2 cellular contexts compared by ENCODE assay signal in genomic region chr15:58444658-58445332, GRCh38.
TF ChIP-seq lines count a peak whose summit lies in the region.

No MANE protein-coding gene starts in this region.

TF ChIP-seq in endothelial cell of umbilical vein, 7 proteins besides CTCF, POLR2A, EP300 and RAD21:
- no peak for TF ChIP-seq MAX (IDR thresholded peaks at IDR 0.05; ENCODE audit: insufficient read depth, insufficient read length)
- no peak for TF ChIP-seq FOS (IDR thresholded peaks at IDR 0.05; ENCODE audit: borderline replicate concordance, insufficient read depth, low read length)
- TF ChIP-seq GATA2 (IDR thresholded peaks at IDR 0.05; ENCODE audit: insufficient read depth, insufficient read length, low read depth, low read length), result no peak
- no peak for TF ChIP-seq EZH2 (IDR thresholded peaks at IDR 0.05; ENCODE audit: borderline replicate concordance, low read depth, low read length, severe bottlenecking)
- TF ChIP-seq POLR2AphosphoS5 (IDR thresholded peaks at IDR 0.05; ENCODE audit: insufficient read depth, low read depth, low read length), result no peak
- TF ChIP-seq MYC (IDR thresholded peaks at IDR 0.05; ENCODE audit: low read depth, low read length), result no peak
- TF ChIP-seq JUN (IDR thresholded peaks at IDR 0.05; ENCODE audit: borderline replicate concordance, insufficient read depth, insufficient read length, low read depth), result no peak
TF ChIP-seq in endothelial cell of umbilical vein: peak in this region for 0.

TF ChIP-seq in SK-N-SH, 30 proteins besides CTCF, POLR2A, EP300 and RAD21:
- TF ChIP-seq PBX3 (IDR thresholded peaks at IDR 0.05) (no peak), USF2 (IDR thresholded peaks at IDR 0.05; ENCODE audit: borderline replicate concordance, low read depth, low read length) (no peak), NRF1 (IDR thresholded peaks at IDR 0.05; ENCODE audit: low read depth, low read length) (no peak), MEF2A (IDR thresholded peaks at IDR 0.05; ENCODE audit: borderline replicate concordance, low read depth) (no peak), FOXJ3 (CRISPR knock-in tag; IDR thresholded peaks at IDR 0.05) (no peak), MXI1 (IDR thresholded peaks at IDR 0.05; ENCODE audit: low read depth, low read length) (no peak), SMC3 (IDR thresholded peaks at IDR 0.05; ENCODE audit: low read depth, low read length) (no peak), ZBTB33 (IDR thresholded peaks at IDR 0.05; ENCODE audit: borderline replicate concordance, low read depth) (no peak), NFIC (IDR thresholded peaks at IDR 0.05; ENCODE audit: borderline replicate concordance) (no peak), SIN3A (IDR thresholded peaks at IDR 0.05; ENCODE audit: borderline replicate concordance, low read depth, low read length) (no peak), RCOR1 (IDR thresholded peaks at IDR 0.05; ENCODE audit: low read length) (no peak), REST (IDR thresholded peaks at IDR 0.05; ENCODE audit: low read depth, low read length) (no peak), USF1 (IDR thresholded peaks at IDR 0.05; ENCODE audit: borderline replicate concordance, low read depth) (no peak), GATA2 (CRISPR knock-in tag; IDR thresholded peaks at IDR 0.05) (no peak), CHD2 (IDR thresholded peaks at IDR 0.05; ENCODE audit: low read length, partially characterized antibody) (no peak), TCF12 (IDR thresholded peaks at IDR 0.05) (no peak), TAF1 (IDR thresholded peaks at IDR 0.05; ENCODE audit: borderline replicate concordance, low read depth, low read length) (no peak)
